In genomic region chr3:103672346-103672745, GRCh38 we compare ENCODE assay signal across 1 cellular context.
TF ChIP-seq lines count a peak whose summit lies in the region.

No MANE protein-coding gene starts in this region.

TF ChIP-seq in GM12878, 131 proteins besides CTCF, POLR2A, EP300 and RAD21 (continued from another document):
- TF ChIP-seq ZNF592 (IDR thresholded peaks at IDR 0.05) (no peak), SMC3 (IDR thresholded peaks at IDR 0.05; ENCODE audit: borderline replicate concordance, low read length) (no peak), SUPT20H (IDR thresholded peaks at IDR 0.05; ENCODE audit: borderline replicate concordance, control insufficient read depth, low read depth, low read length) (no peak), KLF5 (IDR thresholded peaks at IDR 0.05; ENCODE audit: partially characterized antibody) (no peak), E2F4 (IDR thresholded peaks at IDR 0.05; ENCODE audit: low read depth, low read length) (no peak)
